8 cellular contexts compared by ENCODE assay signal in the genomic region with DNA sequence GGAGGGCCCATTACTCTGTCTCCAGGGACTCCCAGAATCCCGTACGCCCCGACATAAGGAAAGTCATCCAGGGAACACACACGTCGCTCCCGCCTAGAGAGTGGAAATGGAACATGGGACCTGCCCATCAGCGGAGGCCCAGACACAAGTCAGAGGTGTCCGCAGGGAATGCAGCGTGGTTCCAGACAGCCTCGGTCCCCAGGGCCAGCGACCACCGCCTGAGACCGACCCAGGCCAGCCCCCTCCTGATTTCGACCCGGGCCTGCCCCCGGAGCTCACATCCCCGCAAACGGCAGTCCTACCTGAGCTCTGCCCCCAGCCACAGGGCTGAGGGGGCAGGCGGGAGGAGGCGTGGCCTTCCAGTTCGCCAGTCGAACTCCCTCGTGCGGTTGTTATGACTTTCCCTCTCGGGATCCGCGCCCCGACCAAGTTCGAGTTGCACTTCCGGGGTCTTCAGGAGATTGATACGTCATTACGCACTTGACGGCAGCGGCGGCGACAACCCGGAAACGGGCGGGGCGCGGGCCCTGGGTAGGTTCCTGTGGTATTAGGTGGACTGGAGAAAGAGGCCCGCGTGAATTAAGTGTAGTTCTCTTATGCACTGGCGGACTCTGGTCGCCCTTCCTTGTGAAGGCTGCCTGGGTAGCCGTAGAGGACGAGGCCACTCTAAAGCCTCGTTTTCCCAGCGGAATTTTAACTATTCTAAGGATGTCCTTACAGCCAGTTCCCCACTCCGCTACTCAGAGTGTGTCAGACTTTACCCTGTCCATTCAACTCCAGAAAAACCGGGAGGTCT.
DNase-seq lines count a peak whose midpoint lies in the region; ATAC-seq, FAIRE-seq and TF ChIP-seq lines count a peak whose summit lies in the region.

No MANE protein-coding gene starts in this region.

- H3K36me3 ChIP-seq in WERI-Rb-1 (no peaks in the 10 kb centered on the region), bronchial epithelial cell (ENCODE audit: control insufficient read depth, insufficient read depth, low read length) (no peaks in the 10 kb centered on the region), small intestine (ENCODE audit: control insufficient read depth in 2 of 2, insufficient read depth in 2 of 2, low read length in 2 of 2) (no peaks in the 10 kb centered on the region)

- peak overlapping the region; percentile 62 for H3K27ac ChIP-seq in WERI-Rb-1
- H3K27ac ChIP-seq in small intestine (ENCODE audit: low read depth in 1 of 2, low read length in 1 of 2), result peak overlapping the region; percentile 91 to 96

- H3K4me1 ChIP-seq in small intestine (ENCODE audit: control insufficient read depth in 2 of 2, insufficient read depth in 1 of 2, low read depth in 1 of 2, low read length in 1 of 2), result no peaks in the 10 kb centered on the region

- H3K9me3 ChIP-seq in WERI-Rb-1 (ENCODE audit: severe bottlenecking), result peaks cover 3% of the 10 kb centered on the region
- H3K9me3 ChIP-seq in small intestine (ENCODE audit: control insufficient read depth, low read depth), result no peaks in the 10 kb centered on the region

- 1 to 2% (median 2%) methylated on average over 49 to 51 of the region's 51 CpGs for WGBS in small intestine, 3 donors

- H3K27me3 ChIP-seq in WERI-Rb-1 (ENCODE audit: insufficient read depth, low read depth, severe bottlenecking) (no peaks in the 10 kb centered on the region), bronchial epithelial cell (ENCODE audit: control insufficient read depth, insufficient read depth, low read length) (no peaks in the 10 kb centered on the region), small intestine (ENCODE audit: control insufficient read depth in 2 of 2, insufficient read depth in 2 of 2, low read length in 2 of 2) (no peaks in the 10 kb centered on the region)

- FAIRE-seq in bronchial epithelial cell (lab: Jason Lieb, UNC), result no peak
- no peak for FAIRE-seq in small intestine (lab: Jason Lieb, UNC)

- peak; percentile 100 for ATAC-seq in GM18907 (IDR thresholded peaks at IDR 0.05; ENCODE audit: unreplicated experiment)
- ATAC-seq in HG03139 (IDR thresholded peaks at IDR 0.05; ENCODE audit: unreplicated experiment), result peak; percentile 100

- H3K4me3 ChIP-seq in WERI-Rb-1 (ENCODE audit: low read depth, low read length), result peak overlapping the region; percentile 63
- H3K4me3 ChIP-seq in bronchial epithelial cell (ENCODE audit: low read depth, low read length), result peak overlapping the region; percentile 98
- H3K4me3 ChIP-seq in small intestine (ENCODE audit: low read depth in 1 of 2, low read length in 2 of 2), result peak overlapping the region; percentile 39 to 82

- 0 out of 2 replicates have a peak, but pooled peaks have one; percentile 11 for TF ChIP-seq CTCF in WERI-Rb-1 (IDR thresholded peaks at IDR 0.05; ENCODE audit: low read depth, low read length)
- peak; percentile 24 for TF ChIP-seq CTCF in bronchial epithelial cell (IDR thresholded peaks at IDR 0.05; ENCODE audit: insufficient read depth, low read length, severe bottlenecking)

- DNase-seq in AG08395 (ENCODE audit: low spot score) (peak; percentile 92), NCI-H2196 treated with DMSO at 0.1 percent for 48 hours (lab: John Stamatoyannopoulos, UW; ENCODE audit: unreplicated experiment) (peak; percentile 56), WERI-Rb-1 (peak; percentile 96), bronchial epithelial cell (ENCODE audit: low read depth) (peak; percentile 93), iPS-NIHi11 (ENCODE audit: low spot score) (peak; percentile 96), small intestine (peak; percentile 97)

Comparison
In these comparisons a context has a peak if more than half of its experiments do, and no peak if none do; other contexts are left out.
1. Peak in every context shown above with its lines: DNase-seq, ATAC-seq, H3K4me3 ChIP-seq and H3K27ac ChIP-seq.